Comparison of ENCODE assay signal across 18 cellular contexts in genomic region chr6:98335594-98335993, GRCh38.
A peak's percentile ranks its signal among the peaks of the same experiment; 100 is the strongest.
DNase-seq lines count a peak whose midpoint lies in the region; ATAC-seq and TF ChIP-seq lines count a peak whose summit lies in the region.
"Had no signal": no experiment of that assay in that cellular context is flagged by ENCODE, and none has a peak within 500 bp of the region (broad histone marks: within the 10 kb centered on the region; RNA-seq: fewer than 3 reads in every experiment).

No MANE protein-coding gene starts in this region.

- H3K4me3 ChIP-seq in neural progenitor cell: no peak overlapping the region
- H3K4me3 ChIP-seq in stomach: no peak overlapping the region
- H3K4me3 ChIP-seq: GM23338 had no signal

- no peak overlapping the region for H3K4me3 Mint-ChIP-seq in neural progenitor cell
- H3K4me3 Mint-ChIP-seq: GM23338 had no signal

- no peak overlapping the region for H3K27ac ChIP-seq in neural progenitor cell
- H3K27ac ChIP-seq in stomach: no peak overlapping the region
- H3K27ac ChIP-seq: C4-2B had no signal

- no peaks in the 10 kb centered on the region for H3K36me3 ChIP-seq in neural progenitor cell
- H3K36me3 ChIP-seq in stomach: no peaks in the 10 kb centered on the region

- H3K27ac Mint-ChIP-seq in neural progenitor cell: peak overlapping the region; percentile 51
- H3K27ac Mint-ChIP-seq: GM23338 had no signal

- no peaks in the 10 kb centered on the region for H3K9me3 ChIP-seq in neural progenitor cell (ENCODE audit: low read depth)
- no peaks in the 10 kb centered on the region for H3K9me3 ChIP-seq in stomach
- H3K9me3 ChIP-seq: SK-N-SH had no signal

- no peak for TF ChIP-seq CTCF in neural progenitor cell (IDR thresholded peaks at IDR 0.05)
- no peak for TF ChIP-seq CTCF in stomach (IDR thresholded peaks at IDR 0.05)

- H2AFZ ChIP-seq in neural progenitor cell (replicated peaks): no peak overlapping the region
- H2AFZ ChIP-seq: GM23338 had no signal

- no peaks in the 10 kb centered on the region for H4K20me1 ChIP-seq in neural progenitor cell (ENCODE audit: low read depth)

- H3K9me3 Mint-ChIP-seq in neural progenitor cell: peaks cover 9% of the 10 kb centered on the region
- H3K9me3 Mint-ChIP-seq: GM23338 had no signal

- DNase-seq in NCI-H128 (lab: John Stamatoyannopoulos, UW; ENCODE audit: unreplicated experiment) (peak; percentile 17), NCI-H2081 treated with DMSO at 0.1 percent for 48 hours (lab: John Stamatoyannopoulos, UW) (peak; percentile 44), NCI-H69 (lab: John Stamatoyannopoulos, UW) (peak; percentile 89), neural progenitor cell (ENCODE audit: low spot score) (peak; percentile 33), SHP77 treated with DMSO at 0.1 percent for 48 hours (lab: John Stamatoyannopoulos, UW) (no peak), stomach (no peak)
- DNase-seq: AML-193; DMS79 treated with DMSO at 0.1 percent for 48 hours; KG1; NCI-H1694 treated with DMSO at 0.1 percent for 48 hours; NCI-H524 treated with DMSO at 0.1 percent for 48 hours; NK-92 treated with Interleukin-12 subunit alpha and Interleukin-12 subunit beta, amount 100 ng/mL, for 24 hours; SHP77; SK-N-SH had no signal

- H3K27me3 Mint-ChIP-seq in neural progenitor cell (ENCODE audit: insufficient read depth, low read depth): peaks cover 2% of the 10 kb centered on the region

- H3K27me3 ChIP-seq in neural progenitor cell (no peaks in the 10 kb centered on the region), stomach (no peaks in the 10 kb centered on the region)

- peak overlapping the region; percentile 50 for H3K4me2 ChIP-seq in neural progenitor cell
- H3K4me2 ChIP-seq: GM23338, SK-N-SH had no signal

- peaks cover 47% of the 10 kb centered on the region for H3K4me1 Mint-ChIP-seq in neural progenitor cell

- H3K36me3 Mint-ChIP-seq in neural progenitor cell: no peaks in the 10 kb centered on the region

- no peaks in the 10 kb centered on the region for H3F3A ChIP-seq in neural progenitor cell (ENCODE audit: low read depth)

- TF ChIP-seq POLR2A in stomach (IDR thresholded peaks at IDR 0.05): no peak

- ATAC-seq in GM18517 (IDR thresholded peaks at IDR 0.05; ENCODE audit: unreplicated experiment): no peak
- ATAC-seq: GM23338, HCT116 had no signal

- H3K79me2 ChIP-seq in neural progenitor cell (ENCODE audit: low read depth): no peaks in the 10 kb centered on the region

- H3K9ac ChIP-seq in neural progenitor cell: no peak overlapping the region
- H3K9ac ChIP-seq: SK-N-SH had no signal

- TF ChIP-seq EP300 in stomach (IDR thresholded peaks at IDR 0.05): no peak

- intact Hi-C loops in stomach (cut with DNase I; ENCODE audit: low total_unique reads): no loop called here

- H3K4me1 ChIP-seq in neural progenitor cell (peaks cover 27% of the 10 kb centered on the region), stomach (no peaks in the 10 kb centered on the region)

Comparison
In these comparisons a context has a peak if more than half of its experiments do, and no peak if none do; other contexts are left out.
1. DNase-seq: peak in NCI-H128 (single experiment), NCI-H2081 treated with DMSO at 0.1 percent for 48 hours (single experiment), NCI-H69 (single experiment) and neural progenitor cell (single experiment); none in SHP77 treated with DMSO at 0.1 percent for 48 hours (single experiment) and stomach (single experiment).